15 cellular contexts compared by ENCODE assay signal in the genomic region with DNA sequence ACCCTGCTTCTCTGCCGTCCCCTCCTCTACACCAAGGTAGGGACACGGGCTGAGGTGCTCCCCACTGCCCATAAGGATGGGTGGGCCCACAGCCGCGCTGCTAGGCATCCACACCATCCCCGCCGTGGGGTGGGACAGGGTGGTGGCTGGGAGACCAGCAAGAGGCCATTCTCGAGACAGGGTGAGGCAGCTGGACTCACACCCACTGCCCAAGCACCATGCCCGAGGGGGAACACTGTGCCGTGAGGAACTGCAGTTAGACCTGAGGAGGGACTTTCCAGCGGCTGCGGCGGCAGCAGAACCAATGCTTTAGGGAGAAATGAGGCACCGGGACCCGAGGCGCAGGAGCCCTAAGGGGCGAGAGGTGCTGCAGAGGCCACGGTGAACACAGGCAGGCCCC. TPM values are rescaled to one million over a fixed set of nuclear protein-coding genes. Genes with fewer than 3 reads are reported as not detected.
DNase-seq lines count a peak whose midpoint lies in the region; ATAC-seq and TF ChIP-seq lines count a peak whose summit lies in the region.
"Had no signal": no experiment of that assay in that cellular context is flagged by ENCODE, and none has a peak within 500 bp of the region (broad histone marks: within the 10 kb centered on the region; RNA-seq: fewer than 3 reads in every experiment).

No MANE protein-coding gene starts in this region.

- peaks cover 7% of the 10 kb centered on the region for H3F3A ChIP-seq in SK-N-SH (replicated peaks; ENCODE audit: insufficient read depth)

- H3K79me2 ChIP-seq in SK-N-SH (ENCODE audit: insufficient read depth): peaks cover 75% of the 10 kb centered on the region

- TF ChIP-seq CTCF in HFFc6 (IDR thresholded peaks at IDR 0.05) (no peak), brain (conservative IDR thresholded peaks at IDR 0.05) (no peak), stomach (IDR thresholded peaks at IDR 0.05) (no peak), SK-N-SH (IDR thresholded peaks at IDR 0.05) (no peak)
- no peak for TF ChIP-seq CTCF in activated CD8-positive, alpha-beta T cell treated with anti-CD3 and anti-CD28 coated beads for 36 hours (IDR thresholded peaks at IDR 0.05)

- TF ChIP-seq POLR2A in stomach (IDR thresholded peaks at IDR 0.05): no peak

- no peak for ATAC-seq in GM21367 (IDR thresholded peaks at IDR 0.05; ENCODE audit: unreplicated experiment)
- ATAC-seq in activated CD8-positive, alpha-beta T cell treated with anti-CD3 and anti-CD28 coated beads for 36 hours: no peak

- H2AFZ ChIP-seq in SK-N-SH (ENCODE audit: low read depth): no peak overlapping the region

- TF ChIP-seq EP300 in stomach (IDR thresholded peaks at IDR 0.05) (no peak), SK-N-SH (IDR thresholded peaks at IDR 0.05; ENCODE audit: borderline replicate concordance in 1 of 2, low read depth in 1 of 2, low read length in 1 of 2) (no peak)

- H3K4me3 Mint-ChIP-seq in HFFc6: no peak overlapping the region
- peak overlapping the region in 2 of 5 experiments; percentile 39 to 43 for H3K4me3 Mint-ChIP-seq in brain
- H3K4me3 Mint-ChIP-seq in activated CD8-positive, alpha-beta T cell treated with anti-CD3 and anti-CD28 coated beads for 36 hours: no peak overlapping the region
- H3K4me3 Mint-ChIP-seq: stimulated activated naive CD8-positive, alpha-beta T cell treated with anti-CD3 and anti-CD28 coated beads, Interleukin-15, Interleukin-2, amounts not matched to agents 100 ng/mL and 50 ng/mL, for 24 hours had no signal

- H3K9me3 ChIP-seq in stomach: no peaks in the 10 kb centered on the region
- no peaks in the 10 kb centered on the region for H3K9me3 ChIP-seq in SK-N-SH

- peaks cover 0 to under 1% (median 0%) of the 10 kb centered on the region in 4 donors for H3K36me3 ChIP-seq in stomach
- no peaks in the 10 kb centered on the region for H3K36me3 ChIP-seq in SK-N-SH (replicated peaks in 1 of 2; ENCODE audit: control insufficient read depth in 1 of 2, insufficient read depth in 2 of 2, low read length in 1 of 2)

- no peak overlapping the region for H3K4me2 ChIP-seq in SK-N-SH

- H3K27me3 Mint-ChIP-seq in HFFc6 (ENCODE audit: insufficient read depth) (no peaks in the 10 kb centered on the region; the same call in 1 of the 2 replicates), brain (peaks cover 4% of the 10 kb centered on the region)
- H3K27me3 Mint-ChIP-seq in activated CD8-positive, alpha-beta T cell treated with anti-CD3 and anti-CD28 coated beads for 36 hours: no peaks in the 10 kb centered on the region
- H3K27me3 Mint-ChIP-seq: stimulated activated naive CD8-positive, alpha-beta T cell treated with anti-CD3 and anti-CD28 coated beads, Interleukin-15, Interleukin-2, amounts not matched to agents 100 ng/mL and 50 ng/mL, for 24 hours had no signal

- no peaks in the 10 kb centered on the region for H3K9me2 ChIP-seq in SK-N-SH

- TF ChIP-seq RAD21 in SK-N-SH (IDR thresholded peaks at IDR 0.05; ENCODE audit: low read length): no peak

- intact Hi-C loops in stomach (cut with DNase I; ENCODE audit: low total_unique reads): no loop called here
- intact Hi-C loops in activated CD8-positive, alpha-beta T cell treated with anti-CD3 and anti-CD28 coated beads for 36 hours (cut with micrococcal nuclease): no loop called here

- H3K4me3 ChIP-seq in stomach: peak overlapping the region in 1 of 4 donors; percentile 11
- H3K4me3 ChIP-seq in SK-N-SH (ENCODE audit: low read depth in 2 of 2, low read length in 1 of 2): no peak overlapping the region

- WGBS in stomach, 5 donors: 84 to 89% (median 88%) methylated on average over 10 to 17 of the region's 17 CpGs
- 87% methylated on average over 11 of the region's 17 CpGs for WGBS in SK-N-SH (ENCODE audit: low lambda C conversion rate)

- peaks cover 38 to 85% (median 62%) of the 10 kb centered on the region in 4 donors for H3K4me1 ChIP-seq in stomach
- peaks cover 26 to 57% of the 10 kb centered on the region in 2 experiments; a peak in 3 of 4 replicates for H3K4me1 ChIP-seq in SK-N-SH (ENCODE audit: control insufficient read depth in 1 of 2, insufficient read depth in 2 of 2, low read depth in 1 of 2, low read length in 1 of 2)

- H3K27ac Mint-ChIP-seq in HFFc6 (peak overlapping the region; percentile 68), brain (peak overlapping the region in 3 of 5 experiments; percentile 67 to 77 (median 77))
- H3K27ac Mint-ChIP-seq in activated CD8-positive, alpha-beta T cell treated with anti-CD3 and anti-CD28 coated beads for 36 hours: no peak overlapping the region
- H3K27ac Mint-ChIP-seq: stimulated activated naive CD8-positive, alpha-beta T cell treated with anti-CD3 and anti-CD28 coated beads, Interleukin-15, Interleukin-2, amounts not matched to agents 100 ng/mL and 50 ng/mL, for 24 hours had no signal

- no peaks in the 10 kb centered on the region for H3K36me3 Mint-ChIP-seq in HFFc6 (ENCODE audit: low read depth)
- H3K36me3 Mint-ChIP-seq in brain: no peaks in the 10 kb centered on the region
- H3K36me3 Mint-ChIP-seq in activated CD8-positive, alpha-beta T cell treated with anti-CD3 and anti-CD28 coated beads for 36 hours (ENCODE audit: low read depth): no peaks in the 10 kb centered on the region

- H4K20me1 ChIP-seq in SK-N-SH (ENCODE audit: insufficient read depth): peaks cover 15% of the 10 kb centered on the region

- H3K4me1 Mint-ChIP-seq in HFFc6 (ENCODE audit: low read depth): peaks cover 42% of the 10 kb centered on the region
- H3K4me1 Mint-ChIP-seq in brain: peaks cover 41% of the 10 kb centered on the region
- H3K4me1 Mint-ChIP-seq in activated CD8-positive, alpha-beta T cell treated with anti-CD3 and anti-CD28 coated beads for 36 hours (ENCODE audit: low read depth): peaks cover 12% of the 10 kb centered on the region

- POLR2A ChIA-PET in SK-N-SH (lab: Yijun Ruan, JAX): interaction anchor here (1.5 kb wide), 1 partner anchor 33 kb away, joined by 5 read pairs; a partner anchor contains a TSS
- POLR2A ChIA-PET in activated CD8-positive, alpha-beta T cell treated with anti-CD3 and anti-CD28 coated beads for 36 hours (lab: Charles Lee): no interaction called here

- no peak overlapping the region for H3K9ac ChIP-seq in SK-N-SH

- DNase-seq in HFFc6: no peak
- DNase-seq in stomach: no peak
- DNase-seq in SK-N-SH: no peak
- no peak for DNase-seq in NCI-H1694 treated with DMSO at 0.1 percent for 48 hours (lab: John Stamatoyannopoulos, UW)
- DNase-seq in activated CD8-positive, alpha-beta T cell treated with anti-CD3 and anti-CD28 coated beads for 36 hours: no peak
- DNase-seq: dermis blood vessel endothelial cell, DMS153, GF-D8, NCI-H1930, SW 1271 had no signal

- no peaks in the 10 kb centered on the region for H3K9me3 Mint-ChIP-seq in HFFc6
- H3K9me3 Mint-ChIP-seq in brain: no peaks in the 10 kb centered on the region
- no peaks in the 10 kb centered on the region for H3K9me3 Mint-ChIP-seq in activated CD8-positive, alpha-beta T cell treated with anti-CD3 and anti-CD28 coated beads for 36 hours
- H3K9me3 Mint-ChIP-seq: stimulated activated naive CD8-positive, alpha-beta T cell treated with anti-CD3 and anti-CD28 coated beads, Interleukin-15, Interleukin-2, amounts not matched to agents 100 ng/mL and 50 ng/mL, for 24 hours had no signal

- H3K27me3 ChIP-seq in layer of hippocampus (ENCODE audit: control insufficient read depth, insufficient read depth, low read length) (no peaks in the 10 kb centered on the region), stomach (no peaks in the 10 kb centered on the region), SK-N-SH (ENCODE audit: insufficient read depth) (no peaks in the 10 kb centered on the region)

- CTCF ChIA-PET in SK-N-SH (lab: Yijun Ruan, JAX): interaction anchor here (1.1 to 1.7 kb wide), 2 partner anchors 17 to 18 kb away, joined by 3 to 16 read pairs; no protein-coding TSS in a partner anchor
- CTCF ChIA-PET in activated CD8-positive, alpha-beta T cell treated with anti-CD3 and anti-CD28 coated beads for 36 hours (lab: Charles Lee): interaction anchor here (1.0 to 1.7 kb wide), 2 partner anchors 18 to 100 kb away, joined by 3 to 5 read pairs; no protein-coding TSS in a partner anchor

- H3K27ac ChIP-seq in layer of hippocampus (ENCODE audit: low read depth, low read length) (peak overlapping the region; percentile 65), stomach (peak overlapping the region; percentile 10 to 96 (median 92)), SK-N-SH (ENCODE audit: low read depth in 2 of 2, low read length in 1 of 2) (peak overlapping the region in 1 of 2 experiments; percentile 82; a peak in 2 of 4 replicates)
- H3K27ac ChIP-seq: HL-60 had no signal

TF ChIP-seq in SK-N-SH, 30 proteins besides CTCF, POLR2A, EP300 and RAD21:
- TF ChIP-seq FOXM1 (IDR thresholded peaks at IDR 0.05; ENCODE audit: low read depth): no peak

RNA-seq across cellular contexts. Expression of a gene that starts 13.3 kb away (rescaled TPM):
- total RNA-seq in HFFc6 (2021; fragmentation: NEBNext Ultra II Directional; extraction: Animal tissue kit (Norgen Biotek cat#: 25700)): 100 to 1,000 TPM in 1 of 6 experiments, 10 to 100 TPM in 5; 77.9 to 118 (median 82.5) TPM
- 32.3 TPM for polyA plus RNA-seq in brain (ENCODE audit: insufficient read depth, low read depth, low replicate concordance)
- 100 to 1,000 TPM in 3 of 5 donors, 10 to 100 TPM in 2; 88.5 to 776 (median 459) TPM for total RNA-seq in stomach
- polyA plus RNA-seq in stomach: 10 to 100 TPM; 10.4 to 58.9 (median 22.7) TPM
- polyA plus RNA-seq in SK-N-SH (2012; rRNA removed): 39.8 and 47.4 TPM in 2 replicates
- polyA plus RNA-seq in SK-N-SH (2012; cell fraction: cytosol; rRNA removed): 10.3 and 21.4 TPM in 2 replicates
- polyA plus RNA-seq in SK-N-SH (2012; cell fraction: nucleus; rRNA removed): 292 and 443 TPM in 2 replicates
- total RNA-seq in activated CD8-positive, alpha-beta T cell treated with anti-CD3 and anti-CD28 coated beads for 36 hours: 10 to 100 TPM; 74.7 to 85.1 TPM

RNA-seq across cellular contexts. Expression of a gene that starts 26.0 kb away (rescaled TPM):
- total RNA-seq in HFFc6 (2021; fragmentation: NEBNext Ultra II Directional; extraction: Animal tissue kit (Norgen Biotek cat#: 25700)): 1 to 10 TPM in 1 of 6 experiments, under 1 TPM in 5; 0.31 to 1.2 (median 0.65) TPM
- polyA plus RNA-seq in brain (ENCODE audit: insufficient read depth, low read depth, low replicate concordance) (13.7 TPM), stomach (10 to 100 TPM; 15.1 to 63.4 (median 20.3) TPM), SK-N-SH (2012; rRNA removed) (14.3 and 19.5 TPM in 2 replicates)
- 100 to 1,000 TPM in 1 of 5 donors, 10 to 100 TPM in 1, not detected in 3; 27.2 to 114 TPM for total RNA-seq in stomach
- polyA plus RNA-seq in SK-N-SH (2012; cell fraction: cytosol; rRNA removed): 4.5 and 6.2 TPM in 2 replicates
- polyA plus RNA-seq in SK-N-SH (2012; cell fraction: nucleus; rRNA removed): 102 and 121 TPM in 2 replicates
- under 1 TPM; 0.34 to 0.49 TPM for total RNA-seq in activated CD8-positive, alpha-beta T cell treated with anti-CD3 and anti-CD28 coated beads for 36 hours

RNA-seq across cellular contexts. Expression of a gene that starts 33.2 kb away (rescaled TPM):
- total RNA-seq in HFFc6 (2021; fragmentation: NEBNext Ultra II Directional; extraction: Animal tissue kit (Norgen Biotek cat#: 25700)): 10 to 100 TPM; 81.4 to 88.3 (median 85.3) TPM
- 89.5 TPM for polyA plus RNA-seq in brain (ENCODE audit: insufficient read depth, low read depth, low replicate concordance)
- total RNA-seq in stomach: 100 to 1,000 TPM in 1 of 5 donors, 10 to 100 TPM in 4; 20.9 to 204 (median 58.9) TPM
- polyA plus RNA-seq in stomach: 10 to 100 TPM; 27.1 to 39.5 (median 37.3) TPM
- polyA plus RNA-seq in SK-N-SH (2012; rRNA removed): 69.9 and 73.0 TPM in 2 replicates
- polyA plus RNA-seq in SK-N-SH (2012; cell fraction: cytosol; rRNA removed): 32.5 and 56.2 TPM in 2 replicates
- polyA plus RNA-seq in SK-N-SH (2012; cell fraction: nucleus; rRNA removed): 95.4 and 106 TPM in 2 replicates
- 10 to 100 TPM; 74.8 to 80.2 TPM for total RNA-seq in activated CD8-positive, alpha-beta T cell treated with anti-CD3 and anti-CD28 coated beads for 36 hours
